In genomic region chr20:38216201-38216600, GRCh38 we compare ENCODE assay signal across 16 cellular contexts. TPM values are rescaled to one million over a fixed set of nuclear protein-coding genes. Genes with fewer than 3 reads are reported as not detected.
A peak's percentile ranks its signal among the peaks of the same experiment; 100 is the strongest.
DNase-seq lines count a peak whose midpoint lies in the region; ATAC-seq and TF ChIP-seq lines count a peak whose summit lies in the region.
"Had no signal": no experiment of that assay in that cellular context is flagged by ENCODE, and none has a peak within 500 bp of the region (broad histone marks: within the 10 kb centered on the region; RNA-seq: fewer than 3 reads in every experiment).

No MANE protein-coding gene starts in this region.

- H3K27me3 ChIP-seq in right atrium auricular region: no peaks in the 10 kb centered on the region
- H3K27me3 ChIP-seq in right cardiac atrium (ENCODE audit: control insufficient read depth, insufficient read depth): no peaks in the 10 kb centered on the region
- no peaks in the 10 kb centered on the region for H3K27me3 ChIP-seq in osteoblast (ENCODE audit: insufficient read depth, low read length)
- no peaks in the 10 kb centered on the region for H3K27me3 ChIP-seq in tibial artery
- H3K27me3 ChIP-seq: BLaER1 treated with 17β-estradiol and CSF1 and Interleukin-3, amounts not matched to agents 10 nM and 100 nM had no signal

- no peak overlapping the region for H2AFZ ChIP-seq in osteoblast (ENCODE audit: low read length)

- TF ChIP-seq CTCF in right atrium auricular region (IDR thresholded peaks at IDR 0.05): no peak
- no peak for TF ChIP-seq CTCF in osteoblast (IDR thresholded peaks at IDR 0.05; ENCODE audit: extremely low read depth, low read depth, low read length)
- no peak for TF ChIP-seq CTCF in tibial artery (IDR thresholded peaks at IDR 0.05)

- H3K4me3 ChIP-seq in right atrium auricular region (no peak overlapping the region), right cardiac atrium (ENCODE audit: low read length) (no peak overlapping the region), osteoblast (ENCODE audit: insufficient read depth, low read length) (no peak overlapping the region), tibial artery (no peak overlapping the region)
- H3K4me3 ChIP-seq: BLaER1 treated with 17β-estradiol and CSF1 and Interleukin-3, amounts not matched to agents 10 nM and 100 nM had no signal

- no peak overlapping the region for H3K27ac Mint-ChIP-seq in activated CD8-positive, alpha-beta memory T cell treated with anti-CD3 and anti-CD28 coated beads, Interleukin-2, amount 10 ng/mL, durations not matched to agents 7 days and 5 days
- H3K27ac Mint-ChIP-seq: CD4-positive, CD25-positive, alpha-beta regulatory T cell had no signal

- no peaks in the 10 kb centered on the region for H3K79me2 ChIP-seq in osteoblast (ENCODE audit: insufficient read depth, low read length)

- H3K9me3 ChIP-seq in right atrium auricular region: no peaks in the 10 kb centered on the region
- H3K9me3 ChIP-seq in right cardiac atrium (ENCODE audit: control insufficient read depth, low read length): no peaks in the 10 kb centered on the region
- H3K9me3 ChIP-seq in osteoblast (ENCODE audit: low read depth, low read length): no peaks in the 10 kb centered on the region
- H3K9me3 ChIP-seq in tibial artery: no peaks in the 10 kb centered on the region
- H3K9me3 ChIP-seq: BLaER1 treated with 17β-estradiol and CSF1 and Interleukin-3, amounts not matched to agents 10 nM and 100 nM had no signal

- H3K27ac ChIP-seq in right atrium auricular region: peak overlapping the region; percentile 35 to 89
- no peak overlapping the region for H3K27ac ChIP-seq in right cardiac atrium (ENCODE audit: low read length)
- H3K27ac ChIP-seq in osteoblast (ENCODE audit: low read depth, low read length): no peak overlapping the region
- H3K27ac ChIP-seq in tibial artery: peak overlapping the region; percentile 80 to 82
- H3K27ac ChIP-seq: BLaER1 treated with 17β-estradiol and CSF1 and Interleukin-3, amounts not matched to agents 10 nM and 100 nM had no signal

- intact Hi-C loops in right cardiac atrium (cut with DNase I) (loop anchor here in 3 of 4 donors (5.0 kb wide), 3 partner anchors 49 to 159 kb away; partner anchors contain the start of gene TGM2 (in 1 of the 3)), tibial artery (cut with DNase I; ENCODE audit: low total_unique reads) (loop anchor here (5.0 kb wide), 1 partner anchor 44 kb away; no protein-coding TSS in a partner anchor)

- H3K36me3 ChIP-seq in right atrium auricular region (no peaks in the 10 kb centered on the region), osteoblast (ENCODE audit: insufficient read depth, low read length) (no peaks in the 10 kb centered on the region), tibial artery (no peaks in the 10 kb centered on the region)
- H3K36me3 ChIP-seq: BLaER1 treated with 17β-estradiol and CSF1 and Interleukin-3, amounts not matched to agents 10 nM and 100 nM had no signal

- ATAC-seq in right cardiac atrium (no peak), GM21528 (IDR thresholded peaks at IDR 0.05; ENCODE audit: low FRiP score, unreplicated experiment) (no peak), GM21786 (IDR thresholded peaks at IDR 0.05; ENCODE audit: unreplicated experiment) (no peak)
- no peak for ATAC-seq in activated CD8-positive, alpha-beta memory T cell treated with anti-CD3 and anti-CD28 coated beads, Interleukin-2, amount 10 ng/mL, durations not matched to agents 7 days and 5 days

- no peak overlapping the region for H3K4me2 ChIP-seq in osteoblast (ENCODE audit: insufficient read depth, low read length)
- H3K4me2 ChIP-seq: BLaER1 treated with 17β-estradiol and CSF1 and Interleukin-3, amounts not matched to agents 10 nM and 100 nM had no signal

- peaks cover 4% of the 10 kb centered on the region for H3K4me1 Mint-ChIP-seq in activated CD8-positive, alpha-beta memory T cell treated with anti-CD3 and anti-CD28 coated beads, Interleukin-2, amount 10 ng/mL, durations not matched to agents 7 days and 5 days

- H3K4me3 Mint-ChIP-seq in activated CD8-positive, alpha-beta memory T cell treated with anti-CD3 and anti-CD28 coated beads, Interleukin-2, amount 10 ng/mL, durations not matched to agents 7 days and 5 days: no peak overlapping the region
- H3K4me3 Mint-ChIP-seq: CD4-positive, CD25-positive, alpha-beta regulatory T cell; HFFc6 had no signal

- CTCF ChIA-PET in activated CD8-positive, alpha-beta memory T cell treated with anti-CD3 and anti-CD28 coated beads, Interleukin-2, amount 10 ng/mL, durations not matched to agents 7 days and 5 days (lab: Charles Lee): interaction anchor here (1.0 kb wide), 1 partner anchor 143 kb away, joined by 3 read pairs; no protein-coding TSS in a partner anchor

- H4K20me1 ChIP-seq in osteoblast (ENCODE audit: insufficient read depth, low read length): no peaks in the 10 kb centered on the region
- H4K20me1 ChIP-seq: BLaER1 treated with 17β-estradiol and CSF1 and Interleukin-3, amounts not matched to agents 10 nM and 100 nM had no signal

- DNase-seq in right atrium auricular region (ENCODE audit: low spot score) (no peak), right cardiac atrium (no peak), islet precursor cell (peak; percentile 55), osteoblast (ENCODE audit: insufficient read length, low spot score, missing footprints) (peak; percentile 17), tibial artery (peak in 1 of 2 donors; percentile 62)
- DNase-seq in activated CD8-positive, alpha-beta memory T cell treated with anti-CD3 and anti-CD28 coated beads, Interleukin-2, amount 10 ng/mL, durations not matched to agents 7 days and 5 days: no peak
- DNase-seq: 8988T; ACHN; CD4-positive, CD25-positive, alpha-beta regulatory T cell; DMS 273 treated with DMSO at 0.1 percent for 48 hours; HCEC 1CT; HFFc6 had no signal

- 82% methylated on average over 6 of the region's 6 CpGs for WGBS in right cardiac atrium

- H3K4me1 ChIP-seq in right atrium auricular region: peaks cover 0 to 43% of the 10 kb centered on the region in 2 donors
- H3K4me1 ChIP-seq in right cardiac atrium (ENCODE audit: control insufficient read depth, insufficient read depth, low read length): peaks cover 5% of the 10 kb centered on the region
- H3K4me1 ChIP-seq in osteoblast (ENCODE audit: insufficient read depth, low read length): peaks cover 29% of the 10 kb centered on the region
- peaks cover 0 to 44% (median 29%) of the 10 kb centered on the region in 4 donors for H3K4me1 ChIP-seq in tibial artery

- no peaks in the 10 kb centered on the region for H3K27me3 Mint-ChIP-seq in activated CD8-positive, alpha-beta memory T cell treated with anti-CD3 and anti-CD28 coated beads, Interleukin-2, amount 10 ng/mL, durations not matched to agents 7 days and 5 days

- H3K36me3 Mint-ChIP-seq in activated CD8-positive, alpha-beta memory T cell treated with anti-CD3 and anti-CD28 coated beads, Interleukin-2, amount 10 ng/mL, durations not matched to agents 7 days and 5 days: no peaks in the 10 kb centered on the region
- H3K36me3 Mint-ChIP-seq: CD4-positive, CD25-positive, alpha-beta regulatory T cell had no signal

- H3K9me3 Mint-ChIP-seq in activated CD8-positive, alpha-beta memory T cell treated with anti-CD3 and anti-CD28 coated beads, Interleukin-2, amount 10 ng/mL, durations not matched to agents 7 days and 5 days (ENCODE audit: low read depth): no peaks in the 10 kb centered on the region
- H3K9me3 Mint-ChIP-seq: HFFc6 had no signal

RNA-seq across cellular contexts. Expression of gene KIAA1755, which starts 44.3 kb away (rescaled TPM):
- 1 to 10 TPM; 3.1 to 4.2 TPM for total RNA-seq in right atrium auricular region
- total RNA-seq in right cardiac atrium: 10 to 100 TPM; 13.6 to 18.7 (median 17.5) TPM
- polyA plus RNA-seq in right cardiac atrium: 5.8 TPM
- 2.5 and 2.7 TPM in 2 replicates for total RNA-seq in osteoblast
- not detected for total RNA-seq in activated CD8-positive, alpha-beta memory T cell treated with anti-CD3 and anti-CD28 coated beads, Interleukin-2, amount 10 ng/mL, durations not matched to agents 7 days and 5 days
- total RNA-seq: CD4-positive, CD25-positive, alpha-beta regulatory T cell; H4 had no signal
- polyA plus RNA-seq: CD4-positive, CD25-positive, alpha-beta regulatory T cell had no signal

RNA-seq across cellular contexts. Expression of gene TGM2, which starts 51.1 kb away (rescaled TPM):
- total RNA-seq in right atrium auricular region (1,000 to 10,000 TPM in 1 of 2 donors, 100 to 1,000 TPM in 1; 680 to 1,303 TPM), right cardiac atrium (1,000 to 10,000 TPM in 3 of 4 donors, 100 to 1,000 TPM in 1; 963 to 1,731 (median 1,257) TPM), osteoblast (78.2 and 137 TPM in 2 replicates)
- 447 TPM for polyA plus RNA-seq in right cardiac atrium
- total RNA-seq in activated CD8-positive, alpha-beta memory T cell treated with anti-CD3 and anti-CD28 coated beads, Interleukin-2, amount 10 ng/mL, durations not matched to agents 7 days and 5 days: under 1 TPM; 0.35 TPM
- total RNA-seq: CD4-positive, CD25-positive, alpha-beta regulatory T cell had no signal

Comparison
In these comparisons a context has a peak if more than half of its experiments do, and no peak if none do; other contexts are left out.
1. H3K27ac ChIP-seq: peak in right atrium auricular region (2 of 2) and tibial artery (2 of 2); none in right cardiac atrium (single experiment) and osteoblast (single experiment).
2. DNase-seq: peak in islet precursor cell (single experiment) and osteoblast (single experiment); none in right atrium auricular region (single experiment), right cardiac atrium (0 of 3) and activated CD8-positive, alpha-beta memory T cell treated with anti-CD3 and anti-CD28 coated beads, Interleukin-2, amount 10 ng/mL, durations not matched to agents 7 days and 5 days (single experiment).
3. RNA of gene TGM2, which starts 51.1 kb away (total RNA-seq): 680 to 1,303 TPM in right atrium auricular region, 963 to 1,731 TPM in right cardiac atrium and 78.2 to 137 TPM in osteoblast; 0.35 TPM in activated CD8-positive, alpha-beta memory T cell treated with anti-CD3 and anti-CD28 coated beads, Interleukin-2, amount 10 ng/mL, durations not matched to agents 7 days and 5 days; every median in the first group is over 10 times any median in the second.